In genomic region chr5:172005708-172006377, GRCh38 we compare ENCODE assay signal across 8 cellular contexts. TPM values are rescaled to one million over a fixed set of nuclear protein-coding genes. Genes with fewer than 3 reads are reported as not detected.
A peak's percentile ranks its signal among the peaks of the same experiment; 100 is the strongest.
DNase-seq lines count a peak whose midpoint lies in the region; ATAC-seq lines count a peak whose summit lies in the region.

No MANE protein-coding gene starts in this region.

- peak overlapping the region; percentile 98 for H3K27ac ChIP-seq in duodenal mucosa (ENCODE audit: low read depth, low read length)

- no peaks in the 10 kb centered on the region for H3K27me3 Mint-ChIP-seq in activated CD4-positive, alpha-beta T cell treated with anti-CD3 and anti-CD28 coated beads, Interleukin-2, amount 10 ng/mL, durations not matched to agents 7 days and 5 days
- no peaks in the 10 kb centered on the region for H3K27me3 Mint-ChIP-seq in stimulated activated naive CD8-positive, alpha-beta T cell treated with anti-CD3 and anti-CD28 coated beads, Interleukin-15, Interleukin-2, amounts not matched to agents 100 ng/mL and 50 ng/mL, for 24 hours

- CTCF ChIA-PET in activated CD4-positive, alpha-beta T cell treated with anti-CD3 and anti-CD28 coated beads, Interleukin-2, amount 10 ng/mL, durations not matched to agents 7 days and 5 days (lab: Charles Lee): interaction anchor here (0.7 to 3.4 kb wide), 15 partner anchors 8 to 288 kb away, joined by 3 to 23 read pairs (median 4); partner anchors contain the start of gene STK10

- H3K4me1 Mint-ChIP-seq in activated CD4-positive, alpha-beta T cell treated with anti-CD3 and anti-CD28 coated beads, Interleukin-2, amount 10 ng/mL, durations not matched to agents 7 days and 5 days: peaks cover 61% of the 10 kb centered on the region
- peaks cover 73% of the 10 kb centered on the region for H3K4me1 Mint-ChIP-seq in stimulated activated naive CD8-positive, alpha-beta T cell treated with anti-CD3 and anti-CD28 coated beads, Interleukin-15, Interleukin-2, amounts not matched to agents 100 ng/mL and 50 ng/mL, for 24 hours (ENCODE audit: low read depth)

- peak overlapping the region; percentile 88 to 92 for H3K9ac ChIP-seq in duodenal mucosa (ENCODE audit: low read depth in 1 of 2, low read length in 2 of 2)

- peak; percentile 12 for ATAC-seq in HG03521 (IDR thresholded peaks at IDR 0.05; ENCODE audit: unreplicated experiment)

- H3K4me3 Mint-ChIP-seq in activated CD4-positive, alpha-beta T cell treated with anti-CD3 and anti-CD28 coated beads, Interleukin-2, amount 10 ng/mL, durations not matched to agents 7 days and 5 days: peak overlapping the region; percentile 82
- peak overlapping the region; percentile 95 for H3K4me3 Mint-ChIP-seq in stimulated activated naive CD8-positive, alpha-beta T cell treated with anti-CD3 and anti-CD28 coated beads, Interleukin-15, Interleukin-2, amounts not matched to agents 100 ng/mL and 50 ng/mL, for 24 hours

- H3K36me3 Mint-ChIP-seq in activated CD4-positive, alpha-beta T cell treated with anti-CD3 and anti-CD28 coated beads, Interleukin-2, amount 10 ng/mL, durations not matched to agents 7 days and 5 days (ENCODE audit: low read depth): peaks cover 15% of the 10 kb centered on the region
- peaks cover 22% of the 10 kb centered on the region for H3K36me3 Mint-ChIP-seq in stimulated activated naive CD8-positive, alpha-beta T cell treated with anti-CD3 and anti-CD28 coated beads, Interleukin-15, Interleukin-2, amounts not matched to agents 100 ng/mL and 50 ng/mL, for 24 hours (ENCODE audit: low read depth)

- H3K36me3 ChIP-seq in duodenal mucosa (ENCODE audit: control insufficient read depth in 1 of 2, insufficient read depth in 2 of 2, low read length in 2 of 2): no peaks in the 10 kb centered on the region

- POLR2A ChIA-PET in activated CD4-positive, alpha-beta T cell treated with anti-CD3 and anti-CD28 coated beads, Interleukin-2, amount 10 ng/mL, durations not matched to agents 7 days and 5 days (lab: Charles Lee): interaction anchor here (0.6 kb wide), 1 partner anchor 43 kb away, joined by 4 read pairs; no protein-coding TSS in a partner anchor

- H3K4me1 ChIP-seq in duodenal mucosa (ENCODE audit: control insufficient read depth in 1 of 2, insufficient read depth in 2 of 2, low read length in 2 of 2): peaks cover 49 to 50% of the 10 kb centered on the region in 2 donors

- H3K27me3 ChIP-seq in duodenal mucosa (ENCODE audit: control insufficient read depth in 1 of 2, insufficient read depth in 2 of 2, low read length in 2 of 2): no peaks in the 10 kb centered on the region

- H3K4me3 ChIP-seq in duodenal mucosa (ENCODE audit: low read depth in 1 of 2, low read length in 2 of 2): peak overlapping the region; percentile 91 to 99

- no peaks in the 10 kb centered on the region for H3K9me3 Mint-ChIP-seq in activated CD4-positive, alpha-beta T cell treated with anti-CD3 and anti-CD28 coated beads, Interleukin-2, amount 10 ng/mL, durations not matched to agents 7 days and 5 days
- H3K9me3 Mint-ChIP-seq in stimulated activated naive CD8-positive, alpha-beta T cell treated with anti-CD3 and anti-CD28 coated beads, Interleukin-15, Interleukin-2, amounts not matched to agents 100 ng/mL and 50 ng/mL, for 24 hours: no peaks in the 10 kb centered on the region

- H3K9me3 ChIP-seq in duodenal mucosa (ENCODE audit: control insufficient read depth in 1 of 2, low read length in 2 of 2): no peaks in the 10 kb centered on the region

- peak overlapping the region; percentile 96 for H3K27ac Mint-ChIP-seq in activated CD4-positive, alpha-beta T cell treated with anti-CD3 and anti-CD28 coated beads, Interleukin-2, amount 10 ng/mL, durations not matched to agents 7 days and 5 days
- H3K27ac Mint-ChIP-seq in stimulated activated naive CD8-positive, alpha-beta T cell treated with anti-CD3 and anti-CD28 coated beads, Interleukin-15, Interleukin-2, amounts not matched to agents 100 ng/mL and 50 ng/mL, for 24 hours: peak overlapping the region; percentile 98

- peak; percentile 30 for DNase-seq in stimulated activated CD4-positive, alpha-beta T cell treated with anti-CD3 and anti-CD28 coated beads, Interleukin-12 subunit alpha, Interleukin-12 subunit beta, amount 100 ng/mL, for 4 hours
- DNase-seq in stimulated activated CD4-positive, alpha-beta T cell treated with anti-CD3 and anti-CD28 coated beads, Interleukin-2, amount 100 ng/mL, for 48 hours: no peak
- DNase-seq in activated CD4-positive, alpha-beta T cell treated with anti-CD3 and anti-CD28 coated beads, Interleukin-2, amount 10 ng/mL, durations not matched to agents 7 days and 5 days: peak; percentile 27
- DNase-seq in medulla oblongata (ENCODE audit: extremely low spot score) (peak; percentile 33), cerebellar nuclear complex (lab: John Stamatoyannopoulos, UW) (no peak)

RNA-seq across cellular contexts. Expression of gene FBXW11, which starts 0.6 kb away (rescaled TPM):
- 10 to 100 TPM; 27.3 to 27.5 TPM for total RNA-seq in activated CD4-positive, alpha-beta T cell treated with anti-CD3 and anti-CD28 coated beads, Interleukin-2, amount 10 ng/mL, durations not matched to agents 7 days and 5 days

Comparison
In these comparisons a context has a peak if more than half of its experiments do, and no peak if none do; other contexts are left out.
1. DNase-seq: peak in stimulated activated CD4-positive, alpha-beta T cell treated with anti-CD3 and anti-CD28 coated beads, Interleukin-12 subunit alpha, Interleukin-12 subunit beta, amount 100 ng/mL, for 4 hours (single experiment), activated CD4-positive, alpha-beta T cell treated with anti-CD3 and anti-CD28 coated beads, Interleukin-2, amount 10 ng/mL, durations not matched to agents 7 days and 5 days (single experiment) and medulla oblongata (single experiment); none in stimulated activated CD4-positive, alpha-beta T cell treated with anti-CD3 and anti-CD28 coated beads, Interleukin-2, amount 100 ng/mL, for 48 hours (0 of 2) and cerebellar nuclear complex (0 of 2).